ENCODE assay signal across 25 cellular contexts in the genomic region with DNA sequence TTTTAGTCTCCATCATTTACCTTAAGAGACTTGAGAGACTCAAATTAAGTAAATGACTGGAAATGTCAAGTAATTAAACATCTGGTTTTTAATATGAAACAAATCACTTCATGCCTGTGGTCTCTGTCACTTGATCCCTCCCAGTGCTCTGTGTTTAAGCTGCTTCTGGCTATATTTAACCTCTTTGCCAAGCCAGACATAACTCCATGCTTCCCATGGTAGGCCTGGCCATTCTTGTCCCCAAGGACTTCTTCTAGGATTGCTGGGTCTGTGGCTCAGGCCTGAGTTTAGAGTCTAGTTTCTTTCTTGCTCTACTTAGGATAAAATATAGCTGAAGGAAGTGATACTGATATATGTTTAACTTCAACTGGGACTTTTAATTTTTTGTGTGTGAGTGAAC.
"Had no signal": no experiment of that assay in that cellular context is flagged by ENCODE, and none has a peak within 500 bp of the region (broad histone marks: within the 10 kb centered on the region; RNA-seq: fewer than 3 reads in every experiment).

No MANE protein-coding gene starts in this region.

- H3K36me3 ChIP-seq: adrenal gland, ascending aorta, brain microvascular endothelial cell, left ventricle myocardium inferior, pancreas, stomach, suprapubic skin, tibial nerve had no signal

- H3K9me3 ChIP-seq: adrenal gland, ascending aorta, left ventricle myocardium inferior, pancreas, stomach, suprapubic skin, tibial nerve had no signal

- H3K27me3 ChIP-seq: adrenal gland, ascending aorta, brain microvascular endothelial cell, pancreas, stomach, suprapubic skin, tibial nerve had no signal

- H3K27ac ChIP-seq: adrenal gland, ascending aorta, brain microvascular endothelial cell, left ventricle myocardium inferior, pancreas, skin epidermis, stomach, suprapubic skin, tibial nerve had no signal

- H3K27me3 Mint-ChIP-seq: activated naive CD4-positive, alpha-beta T cell treated with anti-CD3 and anti-CD28 coated beads, Interleukin-2, amount 50 U/mL, for 24 hours; natural killer cell treated with Interleukin-12 subunit alpha and Interleukin-12 subunit beta and Interleukin-15 and Interleukin-18, amount 100 ng/mL, for 72 hours; stimulated activated memory B cell treated with anti-CD40 and anti-IgM and Interleukin-4, amounts not matched to agents 10 μg/mL and 1 μg/mL and 100 μg/mL, for 72 hours had no signal

- H3K4me3 Mint-ChIP-seq: activated CD8-positive, alpha-beta T cell treated with anti-CD3 and anti-CD28 coated beads, Interleukin-2, amount 10 ng/mL, durations not matched to agents 7 days and 5 days; activated naive CD4-positive, alpha-beta T cell treated with anti-CD3 and anti-CD28 coated beads, Interleukin-2, amount 50 U/mL, for 24 hours; mesothelial cell of epicardium; natural killer cell treated with Interleukin-12 subunit alpha and Interleukin-12 subunit beta and Interleukin-15 and Interleukin-18, amount 100 ng/mL, for 72 hours; stimulated activated memory B cell treated with anti-CD40 and anti-IgM and Interleukin-4, amounts not matched to agents 10 μg/mL and 1 μg/mL and 100 μg/mL, for 72 hours had no signal

- H3K27ac Mint-ChIP-seq: activated CD8-positive, alpha-beta T cell treated with anti-CD3 and anti-CD28 coated beads, Interleukin-2, amount 10 ng/mL, durations not matched to agents 7 days and 5 days; activated naive CD4-positive, alpha-beta T cell treated with anti-CD3 and anti-CD28 coated beads, Interleukin-2, amount 50 U/mL, for 24 hours; mesothelial cell of epicardium; natural killer cell treated with Interleukin-12 subunit alpha and Interleukin-12 subunit beta and Interleukin-15 and Interleukin-18, amount 100 ng/mL, for 72 hours; stimulated activated memory B cell treated with anti-CD40 and anti-IgM and Interleukin-4, amounts not matched to agents 10 μg/mL and 1 μg/mL and 100 μg/mL, for 72 hours had no signal

- H3K4me3 ChIP-seq: adrenal gland, ascending aorta, left ventricle myocardium inferior, pancreas, skin epidermis, stomach, suprapubic skin, tibial nerve had no signal

- ATAC-seq: activated CD8-positive, alpha-beta T cell treated with anti-CD3 and anti-CD28 coated beads, Interleukin-2, amount 10 ng/mL, durations not matched to agents 7 days and 5 days; natural killer cell treated with Interleukin-12 subunit alpha and Interleukin-12 subunit beta and Interleukin-15 and Interleukin-18, amount 100 ng/mL, for 72 hours; pancreas; right cardiac atrium; stimulated activated memory B cell treated with anti-CD40 and anti-IgM and Interleukin-4, amounts not matched to agents 10 μg/mL and 1 μg/mL and 100 μg/mL, for 72 hours had no signal

- H3K36me3 Mint-ChIP-seq: activated naive CD4-positive, alpha-beta T cell treated with anti-CD3 and anti-CD28 coated beads, Interleukin-2, amount 50 U/mL, for 24 hours; mesothelial cell of epicardium; natural killer cell treated with Interleukin-12 subunit alpha and Interleukin-12 subunit beta and Interleukin-15 and Interleukin-18, amount 100 ng/mL, for 72 hours; stimulated activated memory B cell treated with anti-CD40 and anti-IgM and Interleukin-4, amounts not matched to agents 10 μg/mL and 1 μg/mL and 100 μg/mL, for 72 hours had no signal

- DNase-seq: activated CD4-positive, alpha-beta T cell treated with anti-CD3 and anti-CD28 coated beads for 1 hour; activated CD4-positive, alpha-beta T cell treated with anti-CD3 and anti-CD28 coated beads, Interleukin-2, amount 50 U/mL, for 1 hour; activated CD8-positive, alpha-beta T cell treated with anti-CD3 and anti-CD28 coated beads, Interleukin-2, amount 10 ng/mL, durations not matched to agents 7 days and 5 days; activated gamma-delta T cell treated with Interleukin-2 at 50 U/mL for 16 hours; adrenal gland; brain microvascular endothelial cell; caudate nucleus; dermis blood vessel endothelial cell; effector CD8-positive, alpha-beta T cell; erythroblast; head of caudate nucleus; hypothalamus; left ventricle myocardium inferior; pancreas; right cardiac atrium; stimulated activated CD4-positive, alpha-beta T cell treated with anti-CD3 and anti-CD28 coated beads, Interleukin-2, amount 100 ng/mL, for 24 hours; stomach had no signal

- H3K4me1 ChIP-seq: adrenal gland, ascending aorta, left ventricle myocardium inferior, pancreas, stomach, tibial nerve had no signal

- H3K9me3 Mint-ChIP-seq: activated naive CD4-positive, alpha-beta T cell treated with anti-CD3 and anti-CD28 coated beads, Interleukin-2, amount 50 U/mL, for 24 hours; natural killer cell treated with Interleukin-12 subunit alpha and Interleukin-12 subunit beta and Interleukin-15 and Interleukin-18, amount 100 ng/mL, for 72 hours had no signal

- H3K4me1 Mint-ChIP-seq: activated naive CD4-positive, alpha-beta T cell treated with anti-CD3 and anti-CD28 coated beads, Interleukin-2, amount 50 U/mL, for 24 hours; stimulated activated memory B cell treated with anti-CD40 and anti-IgM and Interleukin-4, amounts not matched to agents 10 μg/mL and 1 μg/mL and 100 μg/mL, for 72 hours had no signal
